25 cellular contexts compared by ENCODE assay signal in the genomic region with DNA sequence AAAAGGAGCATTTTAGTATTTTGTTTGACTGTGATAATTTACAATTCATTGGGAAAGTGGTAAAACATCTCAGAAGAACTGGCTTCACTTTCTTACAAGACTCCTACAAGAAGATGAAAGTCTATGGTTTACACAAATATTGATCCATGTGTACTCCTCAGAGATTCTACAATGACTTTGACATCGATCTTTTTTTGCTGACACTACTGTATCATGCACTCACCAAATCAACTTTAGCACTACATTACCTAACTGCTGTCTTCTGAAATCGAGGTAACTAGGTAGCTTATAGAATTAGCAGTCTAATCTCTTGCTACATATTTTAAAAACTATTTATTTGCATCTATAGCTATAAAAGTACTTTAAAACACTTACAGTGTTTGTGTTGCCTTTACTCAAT.
DNase-seq lines count a peak whose midpoint lies in the region; ATAC-seq, FAIRE-seq and TF ChIP-seq lines count a peak whose summit lies in the region.
"Had no signal": no experiment of that assay in that cellular context is flagged by ENCODE, and none has a peak within 500 bp of the region (broad histone marks: within the 10 kb centered on the region; RNA-seq: fewer than 3 reads in every experiment).

No MANE protein-coding gene starts in this region.

- H3K4me2 ChIP-seq in HepG2 (ENCODE audit: low read depth, low read length), result no peak overlapping the region
- no peak overlapping the region for H3K4me2 ChIP-seq in PC-9
- H3K4me2 ChIP-seq: BLaER1 treated with 17β-estradiol and CSF1 and Interleukin-3, amounts not matched to agents 10 nM and 100 nM had no signal

- no peak overlapping the region for H3K27ac ChIP-seq in HepG2 (ENCODE audit: extremely low read length, insufficient read depth, low read length)
- no peak overlapping the region for H3K27ac ChIP-seq in right lobe of liver
- H3K27ac ChIP-seq in PC-9, result no peak overlapping the region
- H3K27ac ChIP-seq: BLaER1 treated with 17β-estradiol and CSF1 and Interleukin-3, amounts not matched to agents 10 nM and 100 nM; C4-2B had no signal

- H3K4me1 ChIP-seq in HepG2 (ENCODE audit: insufficient read depth, low read length) (no peaks in the 10 kb centered on the region), right lobe of liver (no peaks in the 10 kb centered on the region), PC-9 (replicated peaks; ENCODE audit: insufficient read depth) (no peaks in the 10 kb centered on the region)
- H3K4me1 ChIP-seq: BLaER1 treated with 17β-estradiol and CSF1 and Interleukin-3, amounts not matched to agents 10 nM and 100 nM had no signal

- 3% methylated on average over 2 of the region's 2 CpGs for WGBS in HepG2 (ENCODE audit: low lambda C conversion rate)
- WGBS in right lobe of liver (ENCODE audit: insufficient coverage, low coverage, low lambda C conversion rate, missing lambda C conversion rate), result 30% methylated on average over 2 of the region's 2 CpGs

- H3K36me3 ChIP-seq in HepG2 (replicated peaks in 1 of 2; ENCODE audit: control insufficient read depth in 1 of 2, insufficient read depth in 2 of 2, low read length in 2 of 2) (no peaks in the 10 kb centered on the region), right lobe of liver (no peaks in the 10 kb centered on the region), PC-9 (ENCODE audit: low read depth) (no peaks in the 10 kb centered on the region)
- H3K36me3 ChIP-seq: BLaER1 treated with 17β-estradiol and CSF1 and Interleukin-3, amounts not matched to agents 10 nM and 100 nM had no signal

- no peaks in the 10 kb centered on the region for H3K9me2 ChIP-seq in PC-9 (ENCODE audit: insufficient read depth)

- peaks cover 34% of the 10 kb centered on the region for H3K9me3 ChIP-seq in HepG2 (ENCODE audit: low read length)
- no peaks in the 10 kb centered on the region for H3K9me3 ChIP-seq in right lobe of liver
- no peaks in the 10 kb centered on the region for H3K9me3 ChIP-seq in PC-9 (ENCODE audit: insufficient read depth, low read depth)
- H3K9me3 ChIP-seq: Caco-2 had no signal

- H3K4me3 ChIP-seq in HepG2 (replicated peaks in 1 of 3; ENCODE audit: insufficient read depth in 1 of 3, low read depth in 2 of 3, low read length in 3 of 3), result no peak overlapping the region
- H3K4me3 ChIP-seq in right lobe of liver, result no peak overlapping the region
- H3K4me3 ChIP-seq in PC-9, result no peak overlapping the region
- H3K4me3 ChIP-seq: BLaER1 treated with 17β-estradiol and CSF1 and Interleukin-3, amounts not matched to agents 10 nM and 100 nM; GM12878 had no signal

- H3K79me2 ChIP-seq in HepG2 (ENCODE audit: insufficient read depth, low read length) (no peaks in the 10 kb centered on the region), PC-9 (ENCODE audit: low read depth) (no peaks in the 10 kb centered on the region)

- no peak for TF ChIP-seq POLR2A in HepG2 (IDR thresholded peaks at IDR 0.05; ENCODE audit: insufficient read depth in 1 of 2, low read depth in 2 of 2, low read length in 2 of 2)
- no peak for TF ChIP-seq POLR2A in right lobe of liver (IDR thresholded peaks at IDR 0.05)

- intact Hi-C loops in HepG2 (cut with micrococcal nuclease; ENCODE audit: unreplicated experiment), result no loop called here
- intact Hi-C loops in right lobe of liver (cut with DNase I), result no loop called here
- intact Hi-C loops in PC-9 (cut with micrococcal nuclease; ENCODE audit: unreplicated experiment), result loop anchor here (10.0 kb wide), 1 partner anchor 1285 kb away; no protein-coding TSS in a partner anchor

- BruUV-seq in HepG2 (replicated peaks; lab: Mats Ljungman, UMichigan), result no TSS peak
- no TSS peak for BruUV-seq in PC-9 (replicated peaks; lab: Mats Ljungman, UMichigan)

- CTCF ChIA-PET in HepG2 (lab: Yijun Ruan, JAX; ENCODE audit: low intra/inter-chr PET ratio, low total read pairs) (no interaction called here), PC-9 (lab: Charles Lee) (no interaction called here)

- TF ChIP-seq EP300 in HepG2 (IDR thresholded peaks at IDR 0.05; ENCODE audit: low read depth in 2 of 2, low read length in 2 of 2) (no peak), HepG2 (CRISPR knock-in tag; IDR thresholded peaks at IDR 0.05; ENCODE audit: borderline replicate concordance) (no peak)

- no peak overlapping the region for H3K9ac ChIP-seq in HepG2 (ENCODE audit: insufficient read depth, low read depth, low read length)
- H3K9ac ChIP-seq: BLaER1 treated with 17β-estradiol and CSF1 and Interleukin-3, amounts not matched to agents 10 nM and 100 nM had no signal

- no peak for TF ChIP-seq RAD21 in HepG2 (CRISPR knock-in tag; IDR thresholded peaks at IDR 0.05)

- no peak for TF ChIP-seq CTCF in HepG2 (CRISPR knock-in tag; IDR thresholded peaks at IDR 0.05)
- TF ChIP-seq CTCF in right lobe of liver (IDR thresholded peaks at IDR 0.05), result no peak
- no peak for TF ChIP-seq CTCF in D721Med (IDR thresholded peaks at IDR 0.05; ENCODE audit: insufficient read depth, missing control alignments)
- no peak for TF ChIP-seq CTCF in PC-9 (conservative IDR thresholded peaks at IDR 0.05)

- no peak for FAIRE-seq in HepG2 (lab: Jason Lieb, UNC)
- peak; percentile 76 for FAIRE-seq in D721Med (lab: Jason Lieb, UNC)
- FAIRE-seq: A204.1, GM12878, GM12892, GM18507 had no signal

- DNase-seq in HepG2 (ENCODE audit: low spot score) (no peak), right lobe of liver (no peak), D721Med (ENCODE audit: insufficient read length, low spot score) (no peak), PC-9 (no peak)
- no peak for DNase-seq in activated CD4-positive, alpha-beta T cell treated with anti-CD3 and anti-CD28 coated beads for 4 hours
- no peak for DNase-seq in stimulated activated naive CD4-positive, alpha-beta T cell (lab: John Stamatoyannopoulos, UW)
- DNase-seq: 8988T; AML-193; Caco-2; Calu3; CD4-positive, alpha-beta T cell; CD8-positive, alpha-beta T cell; DMS 273 treated with DMSO at 0.1 percent for 48 hours; DMS153; DMS53; DMS79; DND-41; EL; GDM1 had no signal

- in situ Hi-C loops in HepG2 (cut with HindIII; ENCODE audit: extremely low pct_ligation_motif_present, low pct_unique_long_range_greater_than_20kb), result no loop called here

- H4K20me1 ChIP-seq in HepG2 (ENCODE audit: insufficient read depth, low read length) (no peaks in the 10 kb centered on the region), PC-9 (ENCODE audit: insufficient read depth) (no peaks in the 10 kb centered on the region)
- H4K20me1 ChIP-seq: BLaER1 treated with 17β-estradiol and CSF1 and Interleukin-3, amounts not matched to agents 10 nM and 100 nM had no signal

- no peaks in the 10 kb centered on the region for H3F3A ChIP-seq in PC-9 (ENCODE audit: insufficient read depth, low read depth)

- H3K27me3 ChIP-seq in HepG2 (ENCODE audit: control insufficient read depth in 1 of 2, insufficient read depth in 2 of 2, low read length in 2 of 2), result no peaks in the 10 kb centered on the region; a peak in 1 of 5 replicates
- H3K27me3 ChIP-seq in right lobe of liver, result no peaks in the 10 kb centered on the region
- H3K27me3 ChIP-seq in PC-9 (ENCODE audit: insufficient read depth, low read depth), result no peaks in the 10 kb centered on the region
- H3K27me3 ChIP-seq: BLaER1 treated with 17β-estradiol and CSF1 and Interleukin-3, amounts not matched to agents 10 nM and 100 nM had no signal

- H2AFZ ChIP-seq in HepG2 (ENCODE audit: low read length) (no peak overlapping the region), PC-9 (peak overlapping the region; percentile 7; the same call in 1 of the 2 replicates)

- ATAC-seq in HepG2, result no peak
- ATAC-seq in right lobe of liver, result no peak
- ATAC-seq: CD8-positive, alpha-beta T cell; GM12878 had no signal

- POLR2A ChIA-PET in HepG2 (lab: Yijun Ruan, JAX) (no interaction called here), PC-9 (lab: Charles Lee; ENCODE audit: unreplicated experiment) (no interaction called here)

TF ChIP-seq in HepG2, 621 proteins besides CTCF, POLR2A, EP300 and RAD21:
- TF ChIP-seq MAFK (conservative IDR thresholded peaks at IDR 0.05 in 1 of 2, IDR thresholded peaks at IDR 0.05 in 1 of 2; ENCODE audit: low read length in 2 of 2) (peak; percentile 57 to 66), MAFF (IDR thresholded peaks at IDR 0.05; ENCODE audit: low read depth, low read length) (peak; percentile 58), ZNF430 (CRISPR knock-in tag; IDR thresholded peaks at IDR 0.05) (no peak)
